Comparison of ENCODE assay signal across 16 cellular contexts in the genomic region with DNA sequence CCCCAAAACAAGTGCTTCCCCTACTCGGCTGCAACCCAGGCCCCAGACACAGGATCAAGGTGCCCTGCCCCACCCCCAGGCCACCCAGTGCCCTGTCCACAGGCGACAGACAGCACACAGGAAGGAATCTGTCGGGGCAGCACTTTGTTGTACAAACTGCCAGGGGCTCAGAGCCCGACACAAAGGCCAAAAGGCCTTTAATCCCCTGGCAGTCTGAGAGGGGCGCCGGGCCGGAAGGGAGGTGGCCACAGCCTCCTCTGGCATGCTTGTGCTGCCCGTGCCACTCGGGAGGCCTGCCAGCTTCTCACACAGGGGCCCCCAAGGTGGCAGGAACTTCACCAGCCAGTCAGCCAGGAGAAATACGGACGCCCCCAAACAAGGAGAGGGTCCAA. TPM values are rescaled to one million over a fixed set of nuclear protein-coding genes. Genes with fewer than 3 reads are reported as not detected.
A peak's percentile ranks its signal among the peaks of the same experiment; 100 is the strongest.
DNase-seq lines count a peak whose midpoint lies in the region; ATAC-seq and TF ChIP-seq lines count a peak whose summit lies in the region.
"Had no signal": no experiment of that assay in that cellular context is flagged by ENCODE, and none has a peak within 500 bp of the region (broad histone marks: within the 10 kb centered on the region; RNA-seq: fewer than 3 reads in every experiment).

No MANE protein-coding gene starts in this region.

- H3K4me2 ChIP-seq in mammary epithelial cell (ENCODE audit: insufficient read depth, low read depth, low read length), result no peak overlapping the region

- TF ChIP-seq CTCF in breast epithelium (IDR thresholded peaks at IDR 0.05) (no peak), mammary epithelial cell (conservative IDR thresholded peaks at IDR 0.05 in 1 of 2, IDR thresholded peaks at IDR 0.05 in 1 of 2; ENCODE audit: extremely low read depth in 1 of 2, insufficient read depth in 1 of 2, low read depth in 1 of 2, low read length in 2 of 2) (no peak), gastroesophageal sphincter (IDR thresholded peaks at IDR 0.05) (no peak), osteocyte (IDR thresholded peaks at IDR 0.05) (no peak), uterus (IDR thresholded peaks at IDR 0.05) (no peak)

- H3K36me3 ChIP-seq in breast epithelium (no peaks in the 10 kb centered on the region), mammary epithelial cell (ENCODE audit: insufficient read depth, low read length) (no peaks in the 10 kb centered on the region), gastroesophageal sphincter (peaks cover 0 to 15% of the 10 kb centered on the region in 2 donors), uterus (no peaks in the 10 kb centered on the region)
- H3K36me3 ChIP-seq: neutrophil had no signal

- H3K27me3 ChIP-seq in breast epithelium, result no peaks in the 10 kb centered on the region
- no peaks in the 10 kb centered on the region for H3K27me3 ChIP-seq in mammary epithelial cell (ENCODE audit: insufficient read depth, low read length)
- H3K27me3 ChIP-seq in gastroesophageal sphincter, result no peaks in the 10 kb centered on the region
- H3K27me3 ChIP-seq in uterus, result no peaks in the 10 kb centered on the region
- H3K27me3 ChIP-seq: neutrophil had no signal

- WGBS in mammary epithelial cell (ENCODE audit: low coverage, missing lambda C conversion rate), result 34% methylated on average over 11 of the region's 11 CpGs
- no CpG with 5 or more reads among the region's 11 CpGs for WGBS in gastroesophageal sphincter (ENCODE audit: low coverage in 1 of 2), 2 donors

- no peak overlapping the region for H3K4me3 ChIP-seq in breast epithelium
- no peak overlapping the region for H3K4me3 ChIP-seq in mammary epithelial cell (replicated peaks in 1 of 3; ENCODE audit: insufficient read depth in 1 of 3, low read depth in 2 of 3, low read length in 3 of 3)
- H3K4me3 ChIP-seq in gastroesophageal sphincter, result no peak overlapping the region
- H3K4me3 ChIP-seq in uterus, result no peak overlapping the region
- H3K4me3 ChIP-seq: GM12878 had no signal

- TF ChIP-seq EP300 in gastroesophageal sphincter (IDR thresholded peaks at IDR 0.05), result no peak

- no TSS peak for BruUV-seq in mammary epithelial cell (replicated peaks; lab: Mats Ljungman, UMichigan)

- no peaks in the 10 kb centered on the region for H3K27me3 Mint-ChIP-seq in osteocyte (ENCODE audit: unreplicated experiment)
- H3K27me3 Mint-ChIP-seq in activated CD8-positive, alpha-beta T cell treated with anti-CD3 and anti-CD28 coated beads, Interleukin-2, amount 10 ng/mL, durations not matched to agents 7 days and 5 days (ENCODE audit: low read depth), result no peaks in the 10 kb centered on the region
- H3K27me3 Mint-ChIP-seq: activated CD4-positive, alpha-beta T cell treated with anti-CD3 and anti-CD28 coated beads for 36 hours; activated T-helper 17 cell treated with anti-CD3 and anti-CD28 coated beads, Interleukin-2, amount 50 U/mL, for 72 hours; stimulated activated naive CD8-positive, alpha-beta T cell treated with anti-CD3 and anti-CD28 coated beads, Interleukin-15, Interleukin-2, amounts not matched to agents 100 ng/mL and 50 ng/mL, for 24 hours had no signal

- no peak overlapping the region for H2AFZ ChIP-seq in mammary epithelial cell (ENCODE audit: low read depth, low read length)

- no peaks in the 10 kb centered on the region for H3K9me3 ChIP-seq in breast epithelium
- H3K9me3 ChIP-seq in mammary epithelial cell (replicated peaks; ENCODE audit: insufficient read depth, low read length), result no peaks in the 10 kb centered on the region
- no peaks in the 10 kb centered on the region for H3K9me3 ChIP-seq in gastroesophageal sphincter
- H3K9me3 ChIP-seq in uterus, result no peaks in the 10 kb centered on the region
- H3K9me3 ChIP-seq: neutrophil had no signal

- H3K4me1 ChIP-seq in breast epithelium (peaks cover 20 to 29% of the 10 kb centered on the region in 2 donors), mammary epithelial cell (ENCODE audit: insufficient read depth, low read length) (peaks cover 30% of the 10 kb centered on the region), gastroesophageal sphincter (peaks cover 7 to 100% (median 94%) of the 10 kb centered on the region in 3 donors), uterus (peaks cover 24 to 66% of the 10 kb centered on the region in 2 donors)

- H4K20me1 ChIP-seq in mammary epithelial cell (ENCODE audit: insufficient read depth, low read length), result no peaks in the 10 kb centered on the region

- dilution Hi-C loops in mammary epithelial cell (cut with HindIII; ENCODE audit: low sequenced_read_pairs), result no loop called here

- H3K27ac ChIP-seq in breast epithelium (peak overlapping the region; percentile 46 to 81), mammary epithelial cell (ENCODE audit: insufficient read depth, low read depth, low read length) (no peak overlapping the region), gastroesophageal sphincter (peak overlapping the region; percentile 61 to 98 (median 98)), uterus (peak overlapping the region; percentile 93)
- H3K27ac ChIP-seq: neutrophil had no signal

- H3K27ac Mint-ChIP-seq in osteocyte (ENCODE audit: unreplicated experiment), result peak overlapping the region; percentile 56
- no peak overlapping the region for H3K27ac Mint-ChIP-seq in activated CD8-positive, alpha-beta T cell treated with anti-CD3 and anti-CD28 coated beads, Interleukin-2, amount 10 ng/mL, durations not matched to agents 7 days and 5 days
- H3K27ac Mint-ChIP-seq: activated CD4-positive, alpha-beta T cell treated with anti-CD3 and anti-CD28 coated beads for 36 hours; activated T-helper 17 cell treated with anti-CD3 and anti-CD28 coated beads, Interleukin-2, amount 50 U/mL, for 72 hours; stimulated activated naive CD8-positive, alpha-beta T cell treated with anti-CD3 and anti-CD28 coated beads, Interleukin-15, Interleukin-2, amounts not matched to agents 100 ng/mL and 50 ng/mL, for 24 hours had no signal

- ATAC-seq in gastroesophageal sphincter (no peak), GM18517 (IDR thresholded peaks at IDR 0.05; ENCODE audit: unreplicated experiment) (no peak)
- ATAC-seq in activated CD8-positive, alpha-beta T cell treated with anti-CD3 and anti-CD28 coated beads, Interleukin-2, amount 10 ng/mL, durations not matched to agents 7 days and 5 days, result no peak
- ATAC-seq: activated CD4-positive, alpha-beta T cell treated with anti-CD3 and anti-CD28 coated beads for 36 hours; activated T-helper 17 cell treated with anti-CD3 and anti-CD28 coated beads, Interleukin-2, amount 50 U/mL, for 72 hours had no signal

- no peaks in the 10 kb centered on the region for H3K9me3 Mint-ChIP-seq in osteocyte (ENCODE audit: unreplicated experiment)
- no peaks in the 10 kb centered on the region for H3K9me3 Mint-ChIP-seq in activated CD8-positive, alpha-beta T cell treated with anti-CD3 and anti-CD28 coated beads, Interleukin-2, amount 10 ng/mL, durations not matched to agents 7 days and 5 days (ENCODE audit: insufficient read depth)
- H3K9me3 Mint-ChIP-seq: activated T-helper 17 cell treated with anti-CD3 and anti-CD28 coated beads, Interleukin-2, amount 50 U/mL, for 72 hours; stimulated activated naive CD8-positive, alpha-beta T cell treated with anti-CD3 and anti-CD28 coated beads, Interleukin-15, Interleukin-2, amounts not matched to agents 100 ng/mL and 50 ng/mL, for 24 hours had no signal

- peaks cover 43% of the 10 kb centered on the region for H3K79me2 ChIP-seq in mammary epithelial cell (ENCODE audit: insufficient read depth, low read length)

- DNase-seq in breast epithelium (ENCODE audit: low spot score in 2 of 2) (no peak), mammary epithelial cell (no peak), osteocyte (ENCODE audit: extremely low spot score, unreplicated experiment) (no peak), uterus (no peak), SHP77 (lab: John Stamatoyannopoulos, UW) (no peak)
- DNase-seq in activated CD8-positive, alpha-beta T cell treated with anti-CD3 and anti-CD28 coated beads, Interleukin-2, amount 10 ng/mL, durations not matched to agents 7 days and 5 days, result no peak
- DNase-seq: activated CD4-positive, alpha-beta T cell treated with anti-CD3 and anti-CD28 coated beads for 36 hours; NCI-H1092; NCI-H510A treated with DMSO at 0.1 percent for 48 hours; stimulated activated CD4-positive, alpha-beta T cell treated with anti-CD3 and anti-CD28 coated beads, Interleukin-4, amount 100 ng/mL, for 4 hours had no signal

- H3K36me3 Mint-ChIP-seq in osteocyte (ENCODE audit: unreplicated experiment), result no peaks in the 10 kb centered on the region
- H3K36me3 Mint-ChIP-seq in activated CD8-positive, alpha-beta T cell treated with anti-CD3 and anti-CD28 coated beads, Interleukin-2, amount 10 ng/mL, durations not matched to agents 7 days and 5 days (ENCODE audit: low read depth), result no peaks in the 10 kb centered on the region

- intact Hi-C loops in breast epithelium (cut with DNase I; ENCODE audit: low total_unique reads), result no loop called here
- intact Hi-C loops in mammary epithelial cell (cut with micrococcal nuclease), result no loop called here
- intact Hi-C loops in uterus (cut with DNase I; ENCODE audit: low total_unique reads), result no loop called here

- CTCF ChIA-PET in mammary epithelial cell (lab: Charles Lee; ENCODE audit: low non-redundant PET), result no interaction called here
- CTCF ChIA-PET in activated CD8-positive, alpha-beta T cell treated with anti-CD3 and anti-CD28 coated beads, Interleukin-2, amount 10 ng/mL, durations not matched to agents 7 days and 5 days (lab: Charles Lee), result interaction anchor here (1.1 kb wide), 1 partner anchor 11 kb away, joined by 3 read pairs; no protein-coding TSS in a partner anchor

- POLR2A ChIA-PET in activated CD8-positive, alpha-beta T cell treated with anti-CD3 and anti-CD28 coated beads, Interleukin-2, amount 10 ng/mL, durations not matched to agents 7 days and 5 days (lab: Charles Lee), result no interaction called here

- H3K4me1 Mint-ChIP-seq in osteocyte (ENCODE audit: unreplicated experiment), result peaks cover 84% of the 10 kb centered on the region
- peaks cover 7% of the 10 kb centered on the region for H3K4me1 Mint-ChIP-seq in activated CD8-positive, alpha-beta T cell treated with anti-CD3 and anti-CD28 coated beads, Interleukin-2, amount 10 ng/mL, durations not matched to agents 7 days and 5 days (ENCODE audit: low read depth)

- H3K4me3 Mint-ChIP-seq in osteocyte (ENCODE audit: unreplicated experiment), result no peak overlapping the region
- H3K4me3 Mint-ChIP-seq in activated CD8-positive, alpha-beta T cell treated with anti-CD3 and anti-CD28 coated beads, Interleukin-2, amount 10 ng/mL, durations not matched to agents 7 days and 5 days, result no peak overlapping the region
- H3K4me3 Mint-ChIP-seq: activated CD4-positive, alpha-beta T cell treated with anti-CD3 and anti-CD28 coated beads for 36 hours; activated T-helper 17 cell treated with anti-CD3 and anti-CD28 coated beads, Interleukin-2, amount 50 U/mL, for 72 hours; stimulated activated naive CD8-positive, alpha-beta T cell treated with anti-CD3 and anti-CD28 coated beads, Interleukin-15, Interleukin-2, amounts not matched to agents 100 ng/mL and 50 ng/mL, for 24 hours had no signal

- TF ChIP-seq POLR2A in breast epithelium (IDR thresholded peaks at IDR 0.05), result no peak
- no peak for TF ChIP-seq POLR2A in gastroesophageal sphincter (IDR thresholded peaks at IDR 0.05)
- no peak for TF ChIP-seq POLR2A in uterus (IDR thresholded peaks at IDR 0.05)

- in situ Hi-C loops in mammary epithelial cell (cut with MboI; ENCODE audit: low sequenced_read_pairs in 2 of 2), result no loop called here

- H3K9ac ChIP-seq in mammary epithelial cell (ENCODE audit: insufficient read depth, low read length), result no peak overlapping the region

RNA-seq across cellular contexts. Expression of a gene that starts 35.1 kb away (rescaled TPM):
- total RNA-seq in breast epithelium (100 to 1,000 TPM in 1 of 3 donors, 10 to 100 TPM in 2; 48.3 to 219 (median 95.0) TPM), mammary epithelial cell (100 to 1,000 TPM; 187 to 207 TPM), gastroesophageal sphincter (1,000 to 10,000 TPM in 1 of 4 donors, 100 to 1,000 TPM in 3; 311 to 1,021 (median 351) TPM), osteocyte (197 and 230 TPM in 2 replicates), uterus (100 to 1,000 TPM in 3 of 4 donors, 10 to 100 TPM in 1; 96.8 to 677 (median 290) TPM)
- polyA plus RNA-seq in mammary epithelial cell, result 23.9 TPM
- 121 TPM for polyA minus RNA-seq in mammary epithelial cell
- total RNA-seq in activated CD8-positive, alpha-beta T cell treated with anti-CD3 and anti-CD28 coated beads, Interleukin-2, amount 10 ng/mL, durations not matched to agents 7 days and 5 days, result 1 to 10 TPM; 3.2 to 3.8 TPM

Comparison
In these comparisons a context has a peak if more than half of its experiments do, and no peak if none do; other contexts are left out.
1. RNA of a gene that starts 35.1 kb away (total RNA-seq): 96.8 to 677 TPM in uterus, 311 to 1,021 TPM in gastroesophageal sphincter, 187 to 207 TPM in mammary epithelial cell, 197 to 230 TPM in osteocyte and 48.3 to 219 TPM in breast epithelium; 3.2 to 3.8 TPM in activated CD8-positive, alpha-beta T cell treated with anti-CD3 and anti-CD28 coated beads, Interleukin-2, amount 10 ng/mL, durations not matched to agents 7 days and 5 days; every median in the first group is over 10 times any median in the second.